Comparison of ENCODE assay signal across 25 cellular contexts in genomic region chr17:12406623-12407228, GRCh38.
DNase-seq lines count a peak whose midpoint lies in the region; ATAC-seq and TF ChIP-seq lines count a peak whose summit lies in the region.
"Had no signal": no experiment of that assay in that cellular context is flagged by ENCODE, and none has a peak within 500 bp of the region (broad histone marks: within the 10 kb centered on the region; RNA-seq: fewer than 3 reads in every experiment).

No MANE protein-coding gene starts in this region.

- no peaks in the 10 kb centered on the region for H3K36me3 Mint-ChIP-seq in MCF 10A (ENCODE audit: insufficient read depth, unreplicated experiment)
- H3K36me3 Mint-ChIP-seq: activated naive CD4-positive, alpha-beta T cell treated with anti-CD3 and anti-CD28 coated beads, Interleukin-2, amount 10 ng/mL, durations not matched to agents 7 days and 5 days; stimulated activated memory B cell treated with anti-CD40 and anti-IgM and Interleukin-4, amounts not matched to agents 10 μg/mL and 1 μg/mL and 100 μg/mL, for 72 hours had no signal

- no peaks in the 10 kb centered on the region for H3K4me1 Mint-ChIP-seq in MCF 10A (ENCODE audit: insufficient read depth, unreplicated experiment)
- H3K4me1 Mint-ChIP-seq: activated CD4-positive, alpha-beta memory T cell treated with anti-CD3 and anti-CD28 coated beads, Interleukin-2, amount 10 ng/mL, durations not matched to agents 7 days and 5 days; activated naive CD4-positive, alpha-beta T cell treated with anti-CD3 and anti-CD28 coated beads, Interleukin-2, amount 10 ng/mL, durations not matched to agents 7 days and 5 days; stimulated activated memory B cell treated with anti-CD40 and anti-IgM and Interleukin-4, amounts not matched to agents 10 μg/mL and 1 μg/mL and 100 μg/mL, for 72 hours had no signal

- no peaks in the 10 kb centered on the region for H3K27me3 Mint-ChIP-seq in MCF 10A (ENCODE audit: insufficient read depth, unreplicated experiment)
- H3K27me3 Mint-ChIP-seq: activated CD4-positive, alpha-beta memory T cell treated with anti-CD3 and anti-CD28 coated beads, Interleukin-2, amount 10 ng/mL, durations not matched to agents 7 days and 5 days; activated naive CD4-positive, alpha-beta T cell treated with anti-CD3 and anti-CD28 coated beads, Interleukin-2, amount 10 ng/mL, durations not matched to agents 7 days and 5 days; stimulated activated memory B cell treated with anti-CD40 and anti-IgM and Interleukin-4, amounts not matched to agents 10 μg/mL and 1 μg/mL and 100 μg/mL, for 72 hours had no signal

- intact Hi-C loops in aorta (cut with DNase I), result no loop called here
- intact Hi-C loops in MCF 10A (cut with micrococcal nuclease), result no loop called here

- H3K4me3 Mint-ChIP-seq in MCF 10A (ENCODE audit: unreplicated experiment), result no peak overlapping the region
- H3K4me3 Mint-ChIP-seq: activated CD4-positive, alpha-beta memory T cell treated with anti-CD3 and anti-CD28 coated beads, Interleukin-2, amount 10 ng/mL, durations not matched to agents 7 days and 5 days; activated naive CD4-positive, alpha-beta T cell treated with anti-CD3 and anti-CD28 coated beads, Interleukin-2, amount 10 ng/mL, durations not matched to agents 7 days and 5 days; stimulated activated memory B cell treated with anti-CD40 and anti-IgM and Interleukin-4, amounts not matched to agents 10 μg/mL and 1 μg/mL and 100 μg/mL, for 72 hours had no signal

- no peak overlapping the region for H3K27ac Mint-ChIP-seq in MCF 10A (ENCODE audit: low read depth, unreplicated experiment)
- H3K27ac Mint-ChIP-seq: activated CD4-positive, alpha-beta memory T cell treated with anti-CD3 and anti-CD28 coated beads, Interleukin-2, amount 10 ng/mL, durations not matched to agents 7 days and 5 days; activated naive CD4-positive, alpha-beta T cell treated with anti-CD3 and anti-CD28 coated beads, Interleukin-2, amount 10 ng/mL, durations not matched to agents 7 days and 5 days; stimulated activated memory B cell treated with anti-CD40 and anti-IgM and Interleukin-4, amounts not matched to agents 10 μg/mL and 1 μg/mL and 100 μg/mL, for 72 hours had no signal

- H3K4me3 ChIP-seq in fibroblast of mammary gland (ENCODE audit: control insufficient read depth, low read depth, low read length), result no peak overlapping the region
- no peak overlapping the region for H3K4me3 ChIP-seq in muscle layer of colon (ENCODE audit: low read depth in 1 of 2, low read length in 2 of 2)
- H3K4me3 ChIP-seq in aorta (ENCODE audit: low read length in 2 of 2), result no peak overlapping the region
- H3K4me3 ChIP-seq: right lobe of liver, tibial artery had no signal

- peak; percentile 37 for ATAC-seq in aorta (ENCODE audit: low FRiP score)
- ATAC-seq in GM21717 (IDR thresholded peaks at IDR 0.05; ENCODE audit: unreplicated experiment), result no peak
- ATAC-seq: left ventricle myocardium superior; right lobe of liver; stimulated activated memory B cell treated with anti-CD40 and anti-IgM and Interleukin-4, amounts not matched to agents 10 μg/mL and 1 μg/mL and 100 μg/mL, for 72 hours had no signal

- 31 to 32% methylated on average over 6 of the region's 6 CpGs for WGBS in aorta, 2 donors

- POLR2A ChIA-PET in MCF 10A (lab: Yijun Ruan, JAX), result no interaction called here

- H3K27ac ChIP-seq in muscle layer of colon (ENCODE audit: low read depth, low read length) (peak overlapping the region; percentile 69), aorta (ENCODE audit: low read depth in 1 of 2, low read length in 2 of 2) (peak overlapping the region; percentile 55 to 70)
- H3K27ac ChIP-seq: epithelial cell of prostate, right lobe of liver had no signal

- no peak overlapping the region for H3K9ac ChIP-seq in muscle layer of colon (ENCODE audit: low read length)

- DNase-seq in amniotic epithelial cell (ENCODE audit: low read depth) (peak; percentile 25), fibroblast of mammary gland (ENCODE audit: low read depth) (peak; percentile 54), aorta (no peak), MCF 10A (ENCODE audit: unreplicated experiment) (no peak)
- DNase-seq in stimulated activated naive CD4-positive, alpha-beta T cell treated with Interleukin-2 at 50 U/mL for 16 hours (lab: John Stamatoyannopoulos, UW), result no peak
- DNase-seq: activated CD4-positive, alpha-beta memory T cell treated with anti-CD3 and anti-CD28 coated beads, Interleukin-2, amount 10 ng/mL, durations not matched to agents 7 days and 5 days; activated naive CD4-positive, alpha-beta T cell treated with anti-CD3 and anti-CD28 coated beads, Interleukin-2, amount 10 ng/mL, durations not matched to agents 7 days and 5 days; activated T-cell treated with anti-CD3 and anti-CD28 coated beads, Interleukin-2, amount 50 U/mL, for 48 hours; BE2C; COR-L47; cortex of kidney; DND-41; Kasumi-1; left ventricle myocardium superior; NCI-H1105 treated with DMSO at 0.1 percent for 48 hours; NCI-H2107; NCI-H526; right lobe of liver; SHP77 treated with DMSO at 0.1 percent for 48 hours; T-helper 1 cell; tibial artery had no signal

- H3K4me1 ChIP-seq in muscle layer of colon (ENCODE audit: insufficient read depth, low read length) (peaks cover 31% of the 10 kb centered on the region), aorta (ENCODE audit: control insufficient read depth in 1 of 2, insufficient read depth in 2 of 2, low read length in 2 of 2) (peaks cover 7 to 9% of the 10 kb centered on the region in 2 donors)
- H3K4me1 ChIP-seq: BE2C, right lobe of liver had no signal

- BruUV-seq in MCF 10A (replicated peaks; lab: Mats Ljungman, UMichigan), result no TSS peak

- CTCF ChIA-PET in MCF 10A (lab: Yijun Ruan, JAX), result no interaction called here

- H3K9me3 Mint-ChIP-seq in MCF 10A (ENCODE audit: unreplicated experiment), result no peaks in the 10 kb centered on the region
- H3K9me3 Mint-ChIP-seq: stimulated activated memory B cell treated with anti-CD40 and anti-IgM and Interleukin-4, amounts not matched to agents 10 μg/mL and 1 μg/mL and 100 μg/mL, for 72 hours had no signal

- H3K36me3 ChIP-seq in muscle layer of colon (ENCODE audit: insufficient read depth, low read length) (no peaks in the 10 kb centered on the region), aorta (ENCODE audit: control insufficient read depth in 1 of 2, insufficient read depth in 2 of 2, low read length in 1 of 2) (no peaks in the 10 kb centered on the region)
- H3K36me3 ChIP-seq: BE2C, right lobe of liver, tibial artery had no signal

- H3K9me3 ChIP-seq in muscle layer of colon (ENCODE audit: low read length), result no peaks in the 10 kb centered on the region
- no peaks in the 10 kb centered on the region for H3K9me3 ChIP-seq in aorta (ENCODE audit: control insufficient read depth, low read length)
- H3K9me3 ChIP-seq: BE2C, right lobe of liver, tibial artery had no signal

- TF ChIP-seq CTCF in fibroblast of mammary gland (conservative IDR thresholded peaks at IDR 0.05; ENCODE audit: control insufficient read depth, insufficient read depth, low read depth, low read length), result no peak
- TF ChIP-seq CTCF in MCF 10A (IDR thresholded peaks at IDR 0.05; ENCODE audit: unreplicated experiment), result no peak

- H3K27me3 ChIP-seq in muscle layer of colon (ENCODE audit: control insufficient read depth in 1 of 2, insufficient read depth in 2 of 2, low read length in 2 of 2) (no peaks in the 10 kb centered on the region), aorta (ENCODE audit: control insufficient read depth in 1 of 2, insufficient read depth in 2 of 2, low read length in 1 of 2) (no peaks in the 10 kb centered on the region)
- H3K27me3 ChIP-seq: BE2C, right lobe of liver, tibial artery had no signal

Comparison
In these comparisons a context has a peak if more than half of its experiments do, and no peak if none do; other contexts are left out.
1. DNase-seq: peak in amniotic epithelial cell (single experiment) and fibroblast of mammary gland (single experiment); none in aorta (0 of 2), MCF 10A (single experiment) and stimulated activated naive CD4-positive, alpha-beta T cell treated with Interleukin-2 at 50 U/mL for 16 hours (single experiment).